ENCODE assay signal across 8 cellular contexts in genomic region chr1:15046487-15047165, GRCh38.
A peak's percentile ranks its signal among the peaks of the same experiment; 100 is the strongest.
DNase-seq lines count a peak whose midpoint lies in the region; TF ChIP-seq lines count a peak whose summit lies in the region.

No MANE protein-coding gene starts in this region.

- CTCF ChIA-PET in OCI-LY7 (lab: Charles Lee; ENCODE audit: unreplicated experiment) = no interaction called here

- H3K4me3 ChIP-seq in BLaER1 treated with 17β-estradiol and CSF1 and Interleukin-3, amounts not matched to agents 10 nM and 100 nM = no peak overlapping the region
- H3K4me3 ChIP-seq in OCI-LY7 (ENCODE audit: low read depth, low read length, poor library complexity, severe bottlenecking) (no peak overlapping the region), foreskin fibroblast (ENCODE audit: low read depth in 1 of 2, low read length in 2 of 2) (no peak overlapping the region), tibial nerve (no peak overlapping the region)

- no peaks in the 10 kb centered on the region for H3K9me2 ChIP-seq in OCI-LY7 (ENCODE audit: insufficient read depth, low read length)

- H3K27me3 ChIP-seq in BLaER1 treated with 17β-estradiol and CSF1 and Interleukin-3, amounts not matched to agents 10 nM and 100 nM = no peaks in the 10 kb centered on the region
- no peaks in the 10 kb centered on the region for H3K27me3 ChIP-seq in tibial nerve

- peak overlapping the region in 1 of 11 experiments; percentile 16; a peak in 1 of 22 replicates for H3K9ac ChIP-seq in BLaER1 treated with 17β-estradiol and CSF1 and Interleukin-3, amounts not matched to agents 10 nM and 100 nM

- peaks cover 0 to 21% (median 9%) of the 10 kb centered on the region in 11 experiments; a peak in 14 of 22 replicates for H3K9me3 ChIP-seq in BLaER1 treated with 17β-estradiol and CSF1 and Interleukin-3, amounts not matched to agents 10 nM and 100 nM (replicated peaks in 1 of 11)
- H3K9me3 ChIP-seq in OCI-LY7 (ENCODE audit: low read length) = no peaks in the 10 kb centered on the region
- no peaks in the 10 kb centered on the region for H3K9me3 ChIP-seq in tibial nerve

- H3K27ac ChIP-seq in BLaER1 treated with 17β-estradiol and CSF1 and Interleukin-3, amounts not matched to agents 10 nM and 100 nM = no peak overlapping the region
- H3K27ac ChIP-seq in OCI-LY7 (ENCODE audit: low read depth, low read length, poor library complexity, severe bottlenecking) = no peak overlapping the region
- H3K27ac ChIP-seq in tibial nerve = no peak overlapping the region

- TF ChIP-seq CTCF in OCI-LY7 (conservative IDR thresholded peaks at IDR 0.05; ENCODE audit: low read length) (peak; percentile 91), foreskin fibroblast (IDR thresholded peaks at IDR 0.05; ENCODE audit: low read depth, low read length) (peak; percentile 97), tibial nerve (IDR thresholded peaks at IDR 0.05) (peak; percentile 77 to 93 (median 87))

- WGBS in tibial nerve, 2 donors = 42 to 44% methylated on average over 14 of the region's 14 CpGs

- H3K79me2 ChIP-seq in OCI-LY7 (ENCODE audit: insufficient read depth, low read depth, low read length) = no peaks in the 10 kb centered on the region

- intact Hi-C loops in OCI-LY7 (cut with micrococcal nuclease; ENCODE audit: unreplicated experiment) = loop anchor here (5.0 to 10.0 kb wide), 3 partner anchors 439 to 932 kb away; no protein-coding TSS in a partner anchor

- no peak for TF ChIP-seq POLR2A in tibial nerve (IDR thresholded peaks at IDR 0.05)

- peaks cover 0 to 19% (median 17%) of the 10 kb centered on the region in 10 experiments; a peak in 16 of 20 replicates for H3K4me1 ChIP-seq in BLaER1 treated with 17β-estradiol and CSF1 and Interleukin-3, amounts not matched to agents 10 nM and 100 nM
- H3K4me1 ChIP-seq in OCI-LY7 (ENCODE audit: insufficient read depth, low read length, poor library complexity, severe bottlenecking) (no peaks in the 10 kb centered on the region), tibial nerve (no peaks in the 10 kb centered on the region)

- BruUV-seq in OCI-LY7 (replicated peaks; lab: Mats Ljungman, UMichigan) = no TSS peak

- no peak for TF ChIP-seq EP300 in tibial nerve (IDR thresholded peaks at IDR 0.05)

- peaks cover 0 to 29% (median 8%) of the 10 kb centered on the region in 11 experiments; a peak in 10 of 22 replicates for H3K36me3 ChIP-seq in BLaER1 treated with 17β-estradiol and CSF1 and Interleukin-3, amounts not matched to agents 10 nM and 100 nM
- H3K36me3 ChIP-seq in OCI-LY7 (ENCODE audit: insufficient read depth, low read length) (no peaks in the 10 kb centered on the region), tibial nerve (no peaks in the 10 kb centered on the region)

- DNase-seq in GOT3 (lab: John Stamatoyannopoulos, UW) (peak; percentile 49), OCI-LY7 (ENCODE audit: low spot score) (peak; percentile 72), foreskin fibroblast (peak; percentile 66 to 90), occipital lobe (lab: John Stamatoyannopoulos, UW) (peak; percentile 28), tibial nerve (ENCODE audit: low spot score in 2 of 2) (peak; percentile 42 to 81), NCI-H2081 treated with DMSO at 0.1 percent for 48 hours (lab: John Stamatoyannopoulos, UW) (no peak)
- peak; percentile 75 for DNase-seq in activated effector memory CD4-positive, alpha-beta T cell treated with anti-CD3 and anti-CD28 coated beads, Interleukin-2, amount 50 U/mL, for 16 hours

- H3K4me2 ChIP-seq in BLaER1 treated with 17β-estradiol and CSF1 and Interleukin-3, amounts not matched to agents 10 nM and 100 nM = peak overlapping the region in 7 of 11 experiments; percentile 59 to 78 (median 73); a peak in 12 of 22 replicates
- no peak overlapping the region for H3K4me2 ChIP-seq in OCI-LY7 (ENCODE audit: low read length)

- H4K20me1 ChIP-seq in BLaER1 treated with 17β-estradiol and CSF1 and Interleukin-3, amounts not matched to agents 10 nM and 100 nM = peaks cover 0 to 25% (median 3%) of the 10 kb centered on the region in 11 experiments; a peak in 6 of 22 replicates
- no peaks in the 10 kb centered on the region for H4K20me1 ChIP-seq in OCI-LY7 (ENCODE audit: insufficient read depth, low read length)

- POLR2A ChIA-PET in OCI-LY7 (lab: Charles Lee) = interaction anchor here (0.5 kb wide), 1 partner anchor 1341 kb away, joined by 3 read pairs; no protein-coding TSS in a partner anchor

- H2AFZ ChIP-seq in OCI-LY7 (ENCODE audit: low read length) = no peak overlapping the region
